18 cellular contexts compared by ENCODE assay signal in the genomic region with DNA sequence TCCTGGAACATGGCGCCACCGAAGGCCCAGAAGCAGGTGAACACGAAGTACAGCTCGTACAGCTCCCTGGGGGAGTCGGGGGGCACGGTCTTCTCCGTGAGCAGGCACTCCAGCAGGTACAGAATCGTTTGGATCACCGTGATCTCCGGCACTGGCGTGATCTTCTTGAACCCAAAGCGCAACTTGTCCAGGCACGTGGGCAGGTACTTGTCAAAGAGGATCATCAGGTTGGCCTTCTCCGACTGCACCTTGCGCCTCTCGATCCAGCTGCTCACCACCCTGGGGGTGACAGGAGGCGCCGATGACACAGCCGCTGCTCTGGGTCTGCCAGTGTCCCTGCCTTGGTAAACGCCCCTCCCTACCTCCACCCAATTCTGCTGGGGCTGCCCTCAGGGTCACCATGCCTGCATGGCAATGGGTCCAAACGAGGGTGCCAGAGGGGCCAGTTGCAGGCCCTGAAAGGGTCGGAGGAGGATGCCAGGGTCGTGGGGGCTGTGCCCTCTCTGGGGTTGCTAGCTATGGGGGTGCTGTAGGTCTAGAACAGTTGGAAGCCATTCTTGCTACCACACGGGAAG.
A peak's percentile ranks its signal among the peaks of the same experiment; 100 is the strongest.
DNase-seq lines count a peak whose midpoint lies in the region; FAIRE-seq and TF ChIP-seq lines count a peak whose summit lies in the region.
"Had no signal": no experiment of that assay in that cellular context is flagged by ENCODE, and none has a peak within 500 bp of the region (broad histone marks: within the 10 kb centered on the region; RNA-seq: fewer than 3 reads in every experiment).

No MANE protein-coding gene starts in this region.

- POLR2A ChIA-PET in H1 (lab: Charles Lee; ENCODE audit: partially characterized antibody): no interaction called here

- H3K4ac ChIP-seq in H1 (replicated peaks; ENCODE audit: insufficient read length, low read depth, low read length): no peak overlapping the region

- peaks cover 0 to 3% (median 2%) of the 10 kb centered on the region in 4 experiments; a peak in 3 of 7 replicates for H3K27me3 ChIP-seq in H1 (replicated peaks in 1 of 4; ENCODE audit: control insufficient read depth in 3 of 4, extremely low read depth in 1 of 4, insufficient read depth in 3 of 4, low read length in 3 of 4)
- peaks cover 7% of the 10 kb centered on the region for H3K27me3 ChIP-seq in osteoblast (ENCODE audit: insufficient read depth, low read length)
- no peaks in the 10 kb centered on the region for H3K27me3 ChIP-seq in Peyer's patch
- H3K27me3 ChIP-seq: BLaER1 had no signal

- no peak overlapping the region for H2BK12ac ChIP-seq in H1 (ENCODE audit: low read depth, low read length)

- CTCF ChIA-PET in H1 (lab: Charles Lee; ENCODE audit: partially characterized antibody): interaction anchor here (0.8 to 2.3 kb wide), 7 partner anchors 8 to 221 kb away, joined by 3 to 16 read pairs (median 4); a partner anchor contains a TSS

- H3K27ac Mint-ChIP-seq in activated CD4-positive, alpha-beta T cell treated with anti-CD3 and anti-CD28 coated beads, Interleukin-2, amount 10 ng/mL, durations not matched to agents 24 days and 14 days: peak overlapping the region; percentile 29
- H3K27ac Mint-ChIP-seq: H9 had no signal

- intact Hi-C loops in activated CD4-positive, alpha-beta T cell treated with anti-CD3 and anti-CD28 coated beads, Interleukin-2, amount 10 ng/mL, durations not matched to agents 24 days and 14 days (cut with micrococcal nuclease): no loop called here

- H3K79me2 ChIP-seq in H1 (ENCODE audit: control insufficient read depth in 1 of 2, insufficient read depth in 2 of 2, low read length in 2 of 2): no peaks in the 10 kb centered on the region
- H3K79me2 ChIP-seq in osteoblast (ENCODE audit: insufficient read depth, low read length): no peaks in the 10 kb centered on the region

- H4K8ac ChIP-seq in H1 (ENCODE audit: extremely low read depth, insufficient read depth, low read length): peak overlapping the region; percentile 59; the same call in 1 of the 2 replicates

- no peak overlapping the region for H3K4me3 Mint-ChIP-seq in activated CD4-positive, alpha-beta T cell treated with anti-CD3 and anti-CD28 coated beads, Interleukin-2, amount 10 ng/mL, durations not matched to agents 24 days and 14 days
- H3K4me3 Mint-ChIP-seq: CD8-positive, alpha-beta memory T cell had no signal

- H2AFZ ChIP-seq in H1 (ENCODE audit: low read length) (no peak overlapping the region), osteoblast (ENCODE audit: low read length) (no peak overlapping the region)
- H2AFZ ChIP-seq: GM23248 had no signal

- H2BK15ac ChIP-seq in H1 (ENCODE audit: low read length): no peak overlapping the region

- peaks cover 3% of the 10 kb centered on the region for H3K79me1 ChIP-seq in H1 (ENCODE audit: low read depth, low read length)

- H4K20me1 ChIP-seq in H1 (replicated peaks in 1 of 2; ENCODE audit: control insufficient read depth in 1 of 2, insufficient read depth in 2 of 2, low read length in 2 of 2): no peaks in the 10 kb centered on the region
- no peaks in the 10 kb centered on the region for H4K20me1 ChIP-seq in osteoblast (ENCODE audit: insufficient read depth, low read length)
- H4K20me1 ChIP-seq: BLaER1 had no signal

- 94% methylated on average over 24 of the region's 24 CpGs; no CpG with 5 or more reads in 1 of the 2 experiments for WGBS in H1 (ENCODE audit: extremely low coverage in 1 of 2, insufficient coverage in 1 of 2, insufficient read length in 1 of 2, insufficient replicate concordance in 2 of 2, low coverage in 1 of 2, low lambda C conversion rate in 2 of 2, missing lambda C conversion rate in 1 of 2), 2 experiments

- no peak overlapping the region for H3K9ac ChIP-seq in H1 (replicated peaks in 1 of 4; ENCODE audit: extremely low read depth in 1 of 4, low read depth in 3 of 4, low read length in 3 of 4)
- H3K9ac ChIP-seq: BLaER1, GM23248 had no signal

- TF ChIP-seq EP300 in H1 (IDR thresholded peaks at IDR 0.05; ENCODE audit: borderline replicate concordance in 1 of 2, low read depth in 2 of 2, low read length in 2 of 2): no peak

- H3K14ac ChIP-seq in H1 (ENCODE audit: insufficient read length): no peak overlapping the region

- peaks cover 0 to 10% (median 8%) of the 10 kb centered on the region in 4 experiments; a peak in 5 of 7 replicates for H3K4me1 ChIP-seq in H1 (replicated peaks in 1 of 4; ENCODE audit: control insufficient read depth in 3 of 4, insufficient read depth in 4 of 4, low read length in 3 of 4)
- no peaks in the 10 kb centered on the region for H3K4me1 ChIP-seq in osteoblast (ENCODE audit: insufficient read depth, low read length)
- H3K4me1 ChIP-seq in Peyer's patch: peaks cover 0 to 12% (median 2%) of the 10 kb centered on the region in 4 donors
- H3K4me1 ChIP-seq: Caco-2 had no signal

- no peak overlapping the region for H3K23ac ChIP-seq in H1 (ENCODE audit: insufficient read length)

- no peak for TF ChIP-seq CTCF in H1 (IDR thresholded peaks at IDR 0.05; ENCODE audit: control extremely low read depth in 1 of 3, insufficient read depth in 1 of 3, low read depth in 1 of 3, low read length in 3 of 3)
- no peak for TF ChIP-seq CTCF in osteoblast (IDR thresholded peaks at IDR 0.05; ENCODE audit: extremely low read depth, low read depth, low read length)
- no peak for TF ChIP-seq CTCF in Peyer's patch (IDR thresholded peaks at IDR 0.05)

- TF ChIP-seq RAD21 in H1 (IDR thresholded peaks at IDR 0.05 in 1 of 2, conservative IDR thresholded peaks at IDR 0.05 in 1 of 2; ENCODE audit: low read depth in 2 of 2, low read length in 2 of 2): no peak

- no peak overlapping the region for H3K27ac ChIP-seq in H1 (ENCODE audit: low read depth, low read length)
- no peak overlapping the region for H3K27ac ChIP-seq in osteoblast (ENCODE audit: low read depth, low read length)
- no peak overlapping the region for H3K27ac ChIP-seq in Peyer's patch
- H3K27ac ChIP-seq: 22Rv1, BLaER1, GM23248 had no signal

- TF ChIP-seq POLR2A in H1 (IDR thresholded peaks at IDR 0.05; ENCODE audit: control extremely low read depth in 1 of 2, low read depth in 2 of 2, low read length in 2 of 2) (no peak), Peyer's patch (IDR thresholded peaks at IDR 0.05) (no peak)

- H2BK5ac ChIP-seq in H1 (ENCODE audit: low read depth, low read length): no peak overlapping the region

- H2BK120ac ChIP-seq in H1 (replicated peaks; ENCODE audit: low read depth, low read length): no peak overlapping the region

- H2AK5ac ChIP-seq in H1 (ENCODE audit: low read depth, low read length): no peak overlapping the region

- no peak overlapping the region for H4K91ac ChIP-seq in H1 (replicated peaks; ENCODE audit: insufficient read length, low read length)

- H3K36me3 Mint-ChIP-seq in activated CD4-positive, alpha-beta T cell treated with anti-CD3 and anti-CD28 coated beads, Interleukin-2, amount 10 ng/mL, durations not matched to agents 24 days and 14 days (ENCODE audit: low read depth): no peaks in the 10 kb centered on the region
- H3K36me3 Mint-ChIP-seq: CD8-positive, alpha-beta memory T cell had no signal

- H2BK20ac ChIP-seq in H1 (ENCODE audit: low read length): no peak overlapping the region

- no peak for DNase-seq in activated CD4-positive, alpha-beta T cell treated with anti-CD3 and anti-CD28 coated beads, Interleukin-2, amount 10 ng/mL, durations not matched to agents 24 days and 14 days
- no peak for DNase-seq in activated CD4-positive, alpha-beta T cell treated with anti-CD3 and anti-CD28 coated beads, Interleukin-2, amount 50 U/mL, for 48 hours
- DNase-seq in H1 (ENCODE audit: low read depth in 1 of 2, low spot score in 2 of 2) (no peak), osteoblast (ENCODE audit: insufficient read length, low spot score, missing footprints) (peak; percentile 58), urothelium cell line (ENCODE audit: low spot score) (no peak), NCI-H2029 treated with DMSO at 0.1 percent for 48 hours (lab: John Stamatoyannopoulos, UW) (no peak), NCI-H2171 treated with DMSO at 0.1 percent for 48 hours (lab: John Stamatoyannopoulos, UW) (no peak), Peyer's patch (no peak)
- DNase-seq: AML-193; Caco-2; CD8-positive, alpha-beta memory T cell; DND-41; GDM1; GM23248; H9; IMR-90 had no signal

- no peak overlapping the region for H3K4me3 ChIP-seq in H1 (ENCODE audit: extremely low read depth in 1 of 4, insufficient read depth in 2 of 4, low read depth in 3 of 4, low read length in 4 of 4)
- H3K4me3 ChIP-seq in osteoblast (ENCODE audit: insufficient read depth, low read length): no peak overlapping the region
- H3K4me3 ChIP-seq in Peyer's patch: no peak overlapping the region
- H3K4me3 ChIP-seq: BLaER1, GM23248 had no signal

- peaks cover 10% of the 10 kb centered on the region for H3K27me3 Mint-ChIP-seq in activated CD4-positive, alpha-beta T cell treated with anti-CD3 and anti-CD28 coated beads, Interleukin-2, amount 10 ng/mL, durations not matched to agents 24 days and 14 days

- no peak for FAIRE-seq in H1 (lab: Jason Lieb, UNC)
- FAIRE-seq in urothelium cell line (lab: Jason Lieb, UNC): peak; percentile 77

- no peaks in the 10 kb centered on the region for H3K9me3 Mint-ChIP-seq in activated CD4-positive, alpha-beta T cell treated with anti-CD3 and anti-CD28 coated beads, Interleukin-2, amount 10 ng/mL, durations not matched to agents 24 days and 14 days
- H3K9me3 Mint-ChIP-seq: CD8-positive, alpha-beta memory T cell; H9 had no signal

- H3K4me2 ChIP-seq in H1 (ENCODE audit: insufficient read depth in 1 of 2, low read depth in 2 of 2, low read length in 2 of 2) (no peak overlapping the region; a peak in 1 of 4 replicates), osteoblast (ENCODE audit: insufficient read depth, low read length) (no peak overlapping the region)

- H3K23me2 ChIP-seq in H1 (ENCODE audit: low read depth, low read length): peaks cover 11% of the 10 kb centered on the region; the same call in 1 of the 2 replicates

- H3K56ac ChIP-seq in H1 (replicated peaks; ENCODE audit: insufficient read length, low read depth, low read length): no peak overlapping the region

- H3K36me3 ChIP-seq in H1 (ENCODE audit: control insufficient read depth in 2 of 4, insufficient read depth in 4 of 4, low read length in 3 of 4): no peaks in the 10 kb centered on the region
- H3K36me3 ChIP-seq in osteoblast (ENCODE audit: insufficient read depth, low read length): no peaks in the 10 kb centered on the region
- no peaks in the 10 kb centered on the region for H3K36me3 ChIP-seq in Peyer's patch
- H3K36me3 ChIP-seq: BLaER1 had no signal

- H3K18ac ChIP-seq in H1 (ENCODE audit: extremely low read depth, low read length): no peak overlapping the region

- peaks cover 7% of the 10 kb centered on the region for H3K4me1 Mint-ChIP-seq in activated CD4-positive, alpha-beta T cell treated with anti-CD3 and anti-CD28 coated beads, Interleukin-2, amount 10 ng/mL, durations not matched to agents 24 days and 14 days

- H3K9me3 ChIP-seq in H1 (ENCODE audit: insufficient read depth in 2 of 2, low read depth in 1 of 2, low read length in 1 of 2): no peaks in the 10 kb centered on the region
- no peaks in the 10 kb centered on the region for H3K9me3 ChIP-seq in osteoblast (ENCODE audit: low read depth, low read length)
- H3K9me3 ChIP-seq in Peyer's patch: no peaks in the 10 kb centered on the region
- H3K9me3 ChIP-seq: BLaER1, Caco-2 had no signal

- H4K5ac ChIP-seq in H1 (ENCODE audit: insufficient read length, low read depth, low read length): no peak overlapping the region
